In genomic region chr6:117919775-117920492, GRCh38 we compare ENCODE assay signal across 1 cellular context.
TF ChIP-seq lines count a peak whose summit lies in the region.

No MANE protein-coding gene starts in this region.

TF ChIP-seq in H1, 55 proteins besides CTCF, POLR2A, EP300 and RAD21 (continued from another document):
- no peak for TF ChIP-seq CHD7 (IDR thresholded peaks at IDR 0.05; ENCODE audit: insufficient replicate concordance, low read length)
